In the genomic region with DNA sequence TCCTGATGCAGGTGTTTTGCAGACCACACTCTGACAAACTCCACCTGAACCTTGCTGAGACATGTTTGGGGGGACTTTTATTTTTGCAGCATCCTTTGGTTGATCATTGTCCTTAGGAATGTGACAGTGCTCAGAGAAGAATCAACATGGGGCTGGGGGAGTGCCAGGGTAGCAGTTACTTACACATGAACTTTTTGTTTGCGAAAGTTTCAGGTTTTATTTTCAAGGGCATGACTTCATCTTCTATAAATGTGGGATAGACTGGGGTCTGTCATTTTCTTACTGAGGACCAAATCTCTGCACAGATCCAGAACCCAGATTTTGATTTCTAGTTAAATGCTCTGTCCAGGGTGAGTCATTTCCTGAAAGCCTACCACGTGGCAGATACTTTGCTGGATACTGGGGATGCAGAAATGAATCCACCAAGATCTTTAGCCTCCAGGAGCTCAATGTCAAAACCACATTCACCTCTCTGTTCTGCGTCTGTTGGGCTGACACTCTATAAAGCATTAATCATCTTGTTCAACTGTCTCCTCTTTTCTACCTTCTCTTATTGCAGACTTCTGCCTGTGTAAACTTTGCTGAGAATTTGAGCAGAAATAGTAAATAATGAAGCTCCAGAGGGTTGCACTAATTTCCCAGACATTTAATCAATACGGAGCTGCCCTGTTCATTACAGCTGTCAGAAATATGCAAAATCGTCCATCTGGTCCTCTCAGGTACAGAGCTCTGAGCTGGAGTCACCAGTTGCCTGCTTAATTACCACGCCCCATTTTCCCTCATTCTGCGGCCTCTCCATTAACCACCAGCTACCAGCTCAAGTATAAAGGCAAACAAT, we compare ENCODE assay signal across 1 cellular context.
TF ChIP-seq lines count a peak whose summit lies in the region.

No MANE protein-coding gene starts in this region.

TF ChIP-seq in GM23338, 12 proteins besides CTCF, POLR2A, EP300 and RAD21 (continued from another document):
- TF ChIP-seq, protein P1, sequence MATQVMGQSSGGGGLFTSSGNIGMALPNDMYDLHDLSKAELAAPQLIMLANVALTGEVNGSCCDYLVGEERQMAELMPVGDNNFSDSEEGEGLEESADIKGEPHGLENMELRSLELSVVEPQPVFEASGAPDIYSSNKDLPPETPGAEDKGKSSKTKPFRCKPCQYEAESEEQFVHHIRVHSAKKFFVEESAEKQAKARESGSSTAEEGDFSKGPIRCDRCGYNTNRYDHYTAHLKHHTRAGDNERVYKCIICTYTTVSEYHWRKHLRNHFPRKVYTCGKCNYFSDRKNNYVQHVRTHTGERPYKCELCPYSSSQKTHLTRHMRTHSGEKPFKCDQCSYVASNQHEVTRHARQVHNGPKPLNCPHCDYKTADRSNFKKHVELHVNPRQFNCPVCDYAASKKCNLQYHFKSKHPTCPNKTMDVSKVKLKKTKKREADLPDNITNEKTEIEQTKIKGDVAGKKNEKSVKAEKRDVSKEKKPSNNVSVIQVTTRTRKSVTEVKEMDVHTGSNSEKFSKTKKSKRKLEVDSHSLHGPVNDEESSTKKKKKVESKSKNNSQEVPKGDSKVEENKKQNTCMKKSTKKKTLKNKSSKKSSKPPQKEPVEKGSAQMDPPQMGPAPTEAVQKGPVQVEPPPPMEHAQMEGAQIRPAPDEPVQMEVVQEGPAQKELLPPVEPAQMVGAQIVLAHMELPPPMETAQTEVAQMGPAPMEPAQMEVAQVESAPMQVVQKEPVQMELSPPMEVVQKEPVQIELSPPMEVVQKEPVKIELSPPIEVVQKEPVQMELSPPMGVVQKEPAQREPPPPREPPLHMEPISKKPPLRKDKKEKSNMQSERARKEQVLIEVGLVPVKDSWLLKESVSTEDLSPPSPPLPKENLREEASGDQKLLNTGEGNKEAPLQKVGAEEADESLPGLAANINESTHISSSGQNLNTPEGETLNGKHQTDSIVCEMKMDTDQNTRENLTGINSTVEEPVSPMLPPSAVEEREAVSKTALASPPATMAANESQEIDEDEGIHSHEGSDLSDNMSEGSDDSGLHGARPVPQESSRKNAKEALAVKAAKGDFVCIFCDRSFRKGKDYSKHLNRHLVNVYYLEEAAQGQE (IDR thresholded peaks at IDR 0.05; ENCODE audit: unreplicated experiment), result no peak
- TF ChIP-seq, protein P2, sequence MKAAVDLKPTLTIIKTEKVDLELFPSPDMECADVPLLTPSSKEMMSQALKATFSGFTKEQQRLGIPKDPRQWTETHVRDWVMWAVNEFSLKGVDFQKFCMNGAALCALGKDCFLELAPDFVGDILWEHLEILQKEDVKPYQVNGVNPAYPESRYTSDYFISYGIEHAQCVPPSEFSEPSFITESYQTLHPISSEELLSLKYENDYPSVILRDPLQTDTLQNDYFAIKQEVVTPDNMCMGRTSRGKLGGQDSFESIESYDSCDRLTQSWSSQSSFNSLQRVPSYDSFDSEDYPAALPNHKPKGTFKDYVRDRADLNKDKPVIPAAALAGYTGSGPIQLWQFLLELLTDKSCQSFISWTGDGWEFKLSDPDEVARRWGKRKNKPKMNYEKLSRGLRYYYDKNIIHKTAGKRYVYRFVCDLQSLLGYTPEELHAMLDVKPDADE (IDR thresholded peaks at IDR 0.05), result no peak
- TF ChIP-seq, protein P3, sequence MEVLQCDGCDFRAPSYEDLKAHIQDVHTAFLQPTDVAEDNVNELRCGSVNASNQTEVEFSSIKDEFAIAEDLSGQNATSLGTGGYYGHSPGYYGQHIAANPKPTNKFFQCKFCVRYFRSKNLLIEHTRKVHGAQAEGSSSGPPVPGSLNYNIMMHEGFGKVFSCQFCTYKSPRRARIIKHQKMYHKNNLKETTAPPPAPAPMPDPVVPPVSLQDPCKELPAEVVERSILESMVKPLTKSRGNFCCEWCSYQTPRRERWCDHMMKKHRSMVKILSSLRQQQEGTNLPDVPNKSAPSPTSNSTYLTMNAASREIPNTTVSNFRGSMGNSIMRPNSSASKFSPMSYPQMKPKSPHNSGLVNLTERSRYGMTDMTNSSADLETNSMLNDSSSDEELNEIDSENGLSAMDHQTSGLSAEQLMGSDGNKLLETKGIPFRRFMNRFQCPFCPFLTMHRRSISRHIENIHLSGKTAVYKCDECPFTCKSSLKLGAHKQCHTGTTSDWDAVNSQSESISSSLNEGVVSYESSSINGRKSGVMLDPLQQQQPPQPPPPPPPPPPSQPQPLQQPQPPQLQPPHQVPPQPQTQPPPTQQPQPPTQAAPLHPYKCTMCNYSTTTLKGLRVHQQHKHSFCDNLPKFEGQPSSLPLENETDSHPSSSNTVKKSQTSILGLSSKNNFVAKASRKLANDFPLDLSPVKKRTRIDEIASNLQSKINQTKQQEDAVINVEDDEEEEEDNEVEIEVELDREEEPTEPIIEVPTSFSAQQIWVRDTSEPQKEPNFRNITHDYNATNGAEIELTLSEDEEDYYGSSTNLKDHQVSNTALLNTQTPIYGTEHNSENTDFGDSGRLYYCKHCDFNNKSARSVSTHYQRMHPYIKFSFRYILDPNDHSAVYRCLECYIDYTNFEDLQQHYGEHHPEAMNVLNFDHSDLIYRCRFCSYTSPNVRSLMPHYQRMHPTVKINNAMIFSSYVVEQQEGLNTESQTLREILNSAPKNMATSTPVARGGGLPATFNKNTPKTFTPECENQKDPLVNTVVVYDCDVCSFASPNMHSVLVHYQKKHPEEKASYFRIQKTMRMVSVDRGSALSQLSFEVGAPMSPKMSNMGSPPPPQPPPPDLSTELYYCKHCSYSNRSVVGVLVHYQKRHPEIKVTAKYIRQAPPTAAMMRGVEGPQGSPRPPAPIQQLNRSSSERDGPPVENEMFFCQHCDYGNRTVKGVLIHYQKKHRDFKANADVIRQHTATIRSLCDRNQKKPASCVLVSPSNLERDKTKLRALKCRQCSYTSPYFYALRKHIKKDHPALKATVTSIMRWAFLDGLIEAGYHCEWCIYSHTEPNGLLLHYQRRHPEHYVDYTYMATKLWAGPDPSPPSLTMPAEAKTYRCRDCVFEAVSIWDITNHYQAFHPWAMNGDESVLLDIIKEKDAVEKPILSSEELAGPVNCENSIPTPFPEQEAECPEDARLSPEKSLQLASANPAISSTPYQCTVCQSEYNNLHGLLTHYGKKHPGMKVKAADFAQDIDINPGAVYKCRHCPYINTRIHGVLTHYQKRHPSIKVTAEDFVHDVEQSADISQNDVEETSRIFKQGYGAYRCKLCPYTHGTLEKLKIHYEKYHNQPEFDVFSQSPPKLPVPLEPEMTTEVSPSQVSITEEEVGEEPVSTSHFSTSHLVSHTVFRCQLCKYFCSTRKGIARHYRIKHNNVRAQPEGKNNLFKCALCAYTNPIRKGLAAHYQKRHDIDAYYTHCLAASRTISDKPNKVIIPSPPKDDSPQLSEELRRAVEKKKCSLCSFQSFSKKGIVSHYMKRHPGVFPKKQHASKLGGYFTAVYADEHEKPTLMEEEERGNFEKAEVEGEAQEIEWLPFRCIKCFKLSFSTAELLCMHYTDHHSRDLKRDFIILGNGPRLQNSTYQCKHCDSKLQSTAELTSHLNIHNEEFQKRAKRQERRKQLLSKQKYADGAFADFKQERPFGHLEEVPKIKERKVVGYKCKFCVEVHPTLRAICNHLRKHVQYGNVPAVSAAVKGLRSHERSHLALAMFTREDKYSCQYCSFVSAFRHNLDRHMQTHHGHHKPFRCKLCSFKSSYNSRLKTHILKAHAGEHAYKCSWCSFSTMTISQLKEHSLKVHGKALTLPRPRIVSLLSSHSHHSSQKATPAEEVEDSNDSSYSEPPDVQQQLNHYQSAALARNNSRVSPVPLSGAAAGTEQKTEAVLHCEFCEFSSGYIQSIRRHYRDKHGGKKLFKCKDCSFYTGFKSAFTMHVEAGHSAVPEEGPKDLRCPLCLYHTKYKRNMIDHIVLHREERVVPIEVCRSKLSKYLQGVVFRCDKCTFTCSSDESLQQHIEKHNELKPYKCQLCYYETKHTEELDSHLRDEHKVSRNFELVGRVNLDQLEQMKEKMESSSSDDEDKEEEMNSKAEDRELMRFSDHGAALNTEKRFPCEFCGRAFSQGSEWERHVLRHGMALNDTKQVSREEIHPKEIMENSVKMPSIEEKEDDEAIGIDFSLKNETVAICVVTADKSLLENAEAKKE (CRISPR knock-in tag; IDR thresholded peaks at IDR 0.05), result no peak
- TF ChIP-seq EZH2 (IDR thresholded peaks at IDR 0.05; ENCODE audit: low read depth, unreplicated experiment), result no peak
TF ChIP-seq in GM23338: peak in this region for 0.
